1 cellular context compared by ENCODE assay signal in genomic region chr1:155688318-155689121, GRCh38.
A peak's percentile ranks its signal among the peaks of the same experiment; 100 is the strongest.
TF ChIP-seq lines count a peak whose summit lies in the region.

Gene DAP3 (plus strand): TSS chr1:155689091. CDS start chr1:155709780, 20,689 bp downstream.
A gene with protein sequence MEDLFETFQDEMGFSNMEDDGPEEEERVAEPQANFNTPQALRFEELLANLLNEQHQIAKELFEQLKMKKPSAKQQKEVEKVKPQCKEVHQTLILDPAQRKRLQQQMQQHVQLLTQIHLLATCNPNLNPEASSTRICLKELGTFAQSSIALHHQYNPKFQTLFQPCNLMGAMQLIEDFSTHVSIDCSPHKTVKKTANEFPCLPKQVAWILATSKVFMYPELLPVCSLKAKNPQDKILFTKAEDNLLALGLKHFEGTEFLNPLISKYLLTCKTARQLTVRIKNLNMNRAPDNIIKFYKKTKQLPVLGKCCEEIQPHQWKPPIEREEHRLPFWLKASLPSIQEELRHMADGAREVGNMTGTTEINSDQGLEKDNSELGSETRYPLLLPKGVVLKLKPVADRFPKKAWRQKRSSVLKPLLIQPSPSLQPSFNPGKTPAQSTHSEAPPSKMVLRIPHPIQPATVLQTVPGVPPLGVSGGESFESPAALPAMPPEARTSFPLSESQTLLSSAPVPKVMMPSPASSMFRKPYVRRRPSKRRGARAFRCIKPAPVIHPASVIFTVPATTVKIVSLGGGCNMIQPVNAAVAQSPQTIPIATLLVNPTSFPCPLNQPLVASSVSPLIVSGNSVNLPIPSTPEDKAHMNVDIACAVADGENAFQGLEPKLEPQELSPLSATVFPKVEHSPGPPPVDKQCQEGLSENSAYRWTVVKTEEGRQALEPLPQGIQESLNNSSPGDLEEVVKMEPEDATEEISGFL (minus strand): TSS chr1:155688774. CDS start chr1:155680436, 8,338 bp downstream.

TF ChIP-seq in K562, 482 proteins besides CTCF, POLR2A, EP300 and RAD21 (continued from another document and continues in another):
- TF ChIP-seq, protein P1, sequence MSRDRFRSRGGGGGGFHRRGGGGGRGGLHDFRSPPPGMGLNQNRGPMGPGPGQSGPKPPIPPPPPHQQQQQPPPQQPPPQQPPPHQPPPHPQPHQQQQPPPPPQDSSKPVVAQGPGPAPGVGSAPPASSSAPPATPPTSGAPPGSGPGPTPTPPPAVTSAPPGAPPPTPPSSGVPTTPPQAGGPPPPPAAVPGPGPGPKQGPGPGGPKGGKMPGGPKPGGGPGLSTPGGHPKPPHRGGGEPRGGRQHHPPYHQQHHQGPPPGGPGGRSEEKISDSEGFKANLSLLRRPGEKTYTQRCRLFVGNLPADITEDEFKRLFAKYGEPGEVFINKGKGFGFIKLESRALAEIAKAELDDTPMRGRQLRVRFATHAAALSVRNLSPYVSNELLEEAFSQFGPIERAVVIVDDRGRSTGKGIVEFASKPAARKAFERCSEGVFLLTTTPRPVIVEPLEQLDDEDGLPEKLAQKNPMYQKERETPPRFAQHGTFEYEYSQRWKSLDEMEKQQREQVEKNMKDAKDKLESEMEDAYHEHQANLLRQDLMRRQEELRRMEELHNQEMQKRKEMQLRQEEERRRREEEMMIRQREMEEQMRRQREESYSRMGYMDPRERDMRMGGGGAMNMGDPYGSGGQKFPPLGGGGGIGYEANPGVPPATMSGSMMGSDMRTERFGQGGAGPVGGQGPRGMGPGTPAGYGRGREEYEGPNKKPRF (IDR thresholded peaks at IDR 0.05; ENCODE audit: low read depth, low read length): no peak
- TF ChIP-seq ZNF124 (CRISPR knock-in tag; IDR thresholded peaks at IDR 0.05) (0 out of 2 replicates have a peak, but pooled peaks have one; percentile 45), HMGN3 (IDR thresholded peaks at IDR 0.05; ENCODE audit: borderline replicate concordance, extremely low read depth, insufficient read length, low read depth, low read length) (peak; percentile 61), ATF1 (CRISPR knock-in tag; IDR thresholded peaks at IDR 0.05) (no peak; the same call in 1 of the 2 replicates), ATF1 (tag; IDR thresholded peaks at IDR 0.05) (peak; percentile 64), TOE1 (IDR thresholded peaks at IDR 0.05; ENCODE audit: borderline replicate concordance) (peak; percentile 99), TOE1 (CRISPR knock-in tag; IDR thresholded peaks at IDR 0.05; ENCODE audit: borderline replicate concordance, low read depth) (no peak; the same call in 1 of the 2 replicates), ZNF583 (CRISPR knock-in tag; IDR thresholded peaks at IDR 0.05) (0 out of 2 replicates have a peak, but pooled peaks have one; percentile 60), KAT7 (CRISPR knock-in tag; IDR thresholded peaks at IDR 0.05; ENCODE audit: borderline replicate concordance) (peak; percentile 59; the same call in 1 of the 2 replicates), CBFA2T3 (IDR thresholded peaks at IDR 0.05) (peak; percentile 45), ZNF75A (CRISPR knock-in tag; IDR thresholded peaks at IDR 0.05) (no peak), KDM2B (CRISPR knock-in tag; IDR thresholded peaks at IDR 0.05) (no peak), SMAD4 (CRISPR knock-in tag; conservative IDR thresholded peaks at IDR 0.05) (peak; percentile 46), PML (IDR thresholded peaks at IDR 0.05; ENCODE audit: low read length) (0 out of 2 replicates have a peak, but pooled peaks have one; percentile 8), GTF2F1 (IDR thresholded peaks at IDR 0.05; ENCODE audit: low read depth, low read length) (peak; percentile 61), CLOCK (CRISPR knock-in tag; IDR thresholded peaks at IDR 0.05; ENCODE audit: borderline replicate concordance) (no peak), REST (CRISPR knock-in tag; IDR thresholded peaks at IDR 0.05; ENCODE audit: low read depth) (0 out of 2 replicates have a peak, but pooled peaks have one; percentile 13), LEF1 (IDR thresholded peaks at IDR 0.05) (no peak), RREB1 (CRISPR knock-in tag; IDR thresholded peaks at IDR 0.05) (peak; percentile 78), ZBTB33 (CRISPR knock-in tag; IDR thresholded peaks at IDR 0.05) (peak; percentile 68), HDAC2 (IDR thresholded peaks at IDR 0.05) (0 out of 2 replicates have a peak, but pooled peaks have one; percentile 23), NCOA1 (IDR thresholded peaks at IDR 0.05; ENCODE audit: low read depth) (no peak), MCM2 (IDR thresholded peaks at IDR 0.05; ENCODE audit: low read depth) (no peak), ZC3H8 (IDR thresholded peaks at IDR 0.05) (no peak), KDM5B (IDR thresholded peaks at IDR 0.05; ENCODE audit: insufficient replicate concordance, low read depth, low read length) (no peak), SAP30 (IDR thresholded peaks at IDR 0.05; ENCODE audit: borderline replicate concordance, insufficient read depth, low read depth, low read length, poor library complexity, severe bottlenecking) (peak; percentile 77), ASH1L (IDR thresholded peaks at IDR 0.05; ENCODE audit: borderline replicate concordance, low read depth, partially characterized antibody) (peak; percentile 83), POLR2AphosphoS5 (IDR thresholded peaks at IDR 0.05; ENCODE audit: control insufficient read depth, insufficient read depth, low read depth, low read length) (peak; percentile 57), NCOR1 (IDR thresholded peaks at IDR 0.05) (peak; percentile 62; the same call in 1 of the 2 replicates)
- TF ChIP-seq, protein P2, sequence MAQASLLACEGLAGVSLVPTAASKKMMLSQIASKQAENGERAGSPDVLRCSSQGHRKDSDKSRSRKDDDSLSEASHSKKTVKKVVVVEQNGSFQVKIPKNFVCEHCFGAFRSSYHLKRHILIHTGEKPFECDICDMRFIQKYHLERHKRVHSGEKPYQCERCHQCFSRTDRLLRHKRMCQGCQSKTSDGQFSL (CRISPR knock-in tag; IDR thresholded peaks at IDR 0.05): no peak; the same call in none of the 2 replicates
- TF ChIP-seq, protein P2 (tag; IDR thresholded peaks at IDR 0.05): peak in 1 of 2 experiments; percentile 85; a peak in 2 of 4 replicates
- TF ChIP-seq, protein P3, sequence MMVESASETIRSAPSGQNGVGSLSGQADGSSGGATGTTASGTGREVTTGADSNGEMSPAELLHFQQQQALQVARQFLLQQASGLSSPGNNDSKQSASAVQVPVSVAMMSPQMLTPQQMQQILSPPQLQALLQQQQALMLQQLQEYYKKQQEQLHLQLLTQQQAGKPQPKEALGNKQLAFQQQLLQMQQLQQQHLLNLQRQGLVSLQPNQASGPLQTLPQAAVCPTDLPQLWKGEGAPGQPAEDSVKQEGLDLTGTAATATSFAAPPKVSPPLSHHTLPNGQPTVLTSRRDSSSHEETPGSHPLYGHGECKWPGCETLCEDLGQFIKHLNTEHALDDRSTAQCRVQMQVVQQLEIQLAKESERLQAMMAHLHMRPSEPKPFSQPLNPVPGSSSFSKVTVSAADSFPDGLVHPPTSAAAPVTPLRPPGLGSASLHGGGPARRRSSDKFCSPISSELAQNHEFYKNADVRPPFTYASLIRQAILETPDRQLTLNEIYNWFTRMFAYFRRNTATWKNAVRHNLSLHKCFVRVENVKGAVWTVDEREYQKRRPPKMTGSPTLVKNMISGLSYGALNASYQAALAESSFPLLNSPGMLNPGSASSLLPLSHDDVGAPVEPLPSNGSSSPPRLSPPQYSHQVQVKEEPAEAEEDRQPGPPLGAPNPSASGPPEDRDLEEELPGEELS (CRISPR knock-in tag; IDR thresholded peaks at IDR 0.05; ENCODE audit: borderline replicate concordance): peak; percentile 39; the same call in 1 of the 2 replicates
